Comparison of ENCODE assay signal across 8 cellular contexts in genomic region chr20:47357296-47358051, GRCh38. TPM values are rescaled to one million over a fixed set of nuclear protein-coding genes. Genes with fewer than 3 reads are reported as not detected.
A peak's percentile ranks its signal among the peaks of the same experiment; 100 is the strongest.
DNase-seq lines count a peak whose midpoint lies in the region; ATAC-seq and TF ChIP-seq lines count a peak whose summit lies in the region.

No MANE protein-coding gene starts in this region.

- intact Hi-C loops in left lung (cut with DNase I) = no loop called here

- DNase-seq in NCI-H2171 treated with DMSO at 0.1 percent for 48 hours (lab: John Stamatoyannopoulos, UW) (peak; percentile 95), left lung (peak; percentile 89 to 94)
- DNase-seq in activated CD4-positive, CD25-positive, alpha-beta regulatory T cell treated with anti-CD3 and anti-CD28 coated beads, Interleukin-2, amount 50 U/mL, for 72 hours = peak; percentile 74
- DNase-seq in stimulated activated CD4-positive, alpha-beta T cell treated with anti-CD3 and anti-CD28 coated beads, Interleukin-2, amount 100 ng/mL, for 24 hours = peak; percentile 73 to 75

- H3K27me3 ChIP-seq in left lung = no peaks in the 10 kb centered on the region

- H3K4me1 ChIP-seq in left lung = peaks cover 88 to 100% of the 10 kb centered on the region in 2 donors

- no peaks in the 10 kb centered on the region for H3K36me3 ChIP-seq in left lung

- peak overlapping the region in 1 of 2 donors; percentile 26 for H3K4me3 ChIP-seq in left lung

- TF ChIP-seq CTCF in left lung (IDR thresholded peaks at IDR 0.05) = no peak

- H3K27ac ChIP-seq in cingulate gyrus (ENCODE audit: low read depth, low read length) (peak overlapping the region; percentile 100), left lung (peak overlapping the region; percentile 95 to 98)

- H3K9me3 ChIP-seq in left lung = no peaks in the 10 kb centered on the region

- peak; percentile 54 for ATAC-seq in GM18502 (IDR thresholded peaks at IDR 0.05; ENCODE audit: poor library complexity, unreplicated experiment)
- peak; percentile 43 for ATAC-seq in HG02943 (IDR thresholded peaks at IDR 0.05; ENCODE audit: low read depth, unreplicated experiment)
- peak; percentile 39 for ATAC-seq in left lung
- no peak for ATAC-seq in HG02981 (IDR thresholded peaks at IDR 0.05; ENCODE audit: unreplicated experiment)

RNA-seq across cellular contexts. Expression of gene ZMYND8, which starts 1.0 kb away (rescaled TPM):
- total RNA-seq in left lung = 10 to 100 TPM; 38.9 to 39.8 TPM
